In the genomic region with DNA sequence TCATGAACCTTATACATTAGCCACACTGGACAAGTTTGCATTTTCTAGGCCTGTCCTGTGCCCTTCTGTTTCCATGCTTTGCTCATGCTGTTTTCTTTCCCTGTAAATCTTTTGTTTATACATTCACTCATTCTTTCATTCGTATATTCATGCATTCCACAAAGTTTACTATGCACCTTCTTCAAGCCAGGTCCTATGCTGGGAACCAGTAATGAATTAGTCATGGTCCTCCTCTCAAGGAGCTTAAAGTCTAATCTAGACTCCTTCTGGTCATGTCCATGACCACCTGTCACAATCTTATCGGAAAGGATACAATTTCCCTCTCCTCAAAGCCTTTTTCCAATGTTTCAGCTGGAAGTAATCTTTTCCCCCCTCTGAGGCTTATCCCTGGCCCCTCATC, we compare ENCODE assay signal across 30 cellular contexts.
"Had no signal": no experiment of that assay in that cellular context is flagged by ENCODE, and none has a peak within 500 bp of the region (broad histone marks: within the 10 kb centered on the region; RNA-seq: fewer than 3 reads in every experiment).

No MANE protein-coding gene starts in this region.

- H3K27ac ChIP-seq: adrenal gland, brain microvascular endothelial cell, Peyer's patch, RWPE1, WERI-Rb-1 had no signal

- DNase-seq: activated CD4-positive, alpha-beta T cell treated with anti-CD3 and anti-CD28 coated beads for 1 hour; activated CD4-positive, alpha-beta T cell treated with anti-CD3 and anti-CD28 coated beads for 48 hours; activated CD4-positive, alpha-beta T cell treated with anti-CD3 and anti-CD28 coated beads, Interleukin-2, amount 50 U/mL, for 4 hours; activated CD4-positive, CD25-positive, alpha-beta regulatory T cell; activated CD8-positive, alpha-beta T cell treated with anti-CD3 and anti-CD28 coated beads for 36 hours; activated effector memory CD4-positive, alpha-beta T cell treated with anti-CD3 and anti-CD28 coated beads, Interleukin-2, amount 50 U/mL, for 16 hours; activated naive CD4-positive, alpha-beta T cell; activated T-cell treated with anti-CD3 and anti-CD28 coated beads, Interleukin-2, amount 50 U/mL, for 1 hour; activated T-cell treated with anti-CD3 and anti-CD28 coated beads, Interleukin-2, amount 50 U/mL, for 72 hours; adrenal gland; anterior cingulate cortex; NCI-H1105; NCI-H1417 treated with DMSO at 0.1 percent for 48 hours; NCI-H187 treated with DMSO at 0.1 percent for 48 hours; NCI-H2081; NCI-H345; NCI-H524 treated with DMSO at 0.1 percent for 48 hours; Peyer's patch; SIG-M5; SW 1271; T-helper 1 cell; T-helper 2 cell; T-helper 9 cell; WERI-Rb-1 had no signal

- H3K27me3 ChIP-seq: adrenal gland, Peyer's patch had no signal

- H3K4me3 ChIP-seq: adrenal gland, K562, Peyer's patch had no signal

- H3K36me3 ChIP-seq: adrenal gland, brain microvascular endothelial cell, Peyer's patch, WERI-Rb-1 had no signal

- H3K36me3 Mint-ChIP-seq: activated naive CD4-positive, alpha-beta T cell treated with anti-CD3 and anti-CD28 coated beads, Interleukin-2, amount 50 U/mL, for 72 hours had no signal

- H3K27me3 Mint-ChIP-seq: activated T-helper 17 cell treated with anti-CD3 and anti-CD28 coated beads, Interleukin-2, amount 50 U/mL, for 72 hours had no signal

- H3K27ac Mint-ChIP-seq: activated CD8-positive, alpha-beta T cell treated with anti-CD3 and anti-CD28 coated beads for 36 hours; activated T-cell treated with anti-CD3 and anti-CD28 coated beads, Interleukin-2, amount 50 U/mL, for 72 hours; activated T-helper 17 cell treated with anti-CD3 and anti-CD28 coated beads, Interleukin-2, amount 50 U/mL, for 72 hours had no signal

- H3K9me3 ChIP-seq: adrenal gland, Peyer's patch had no signal

- FAIRE-seq: K562 had no signal

- H3K4me3 Mint-ChIP-seq: activated CD8-positive, alpha-beta T cell treated with anti-CD3 and anti-CD28 coated beads for 36 hours; activated T-cell treated with anti-CD3 and anti-CD28 coated beads, Interleukin-2, amount 50 U/mL, for 72 hours; activated T-helper 17 cell treated with anti-CD3 and anti-CD28 coated beads, Interleukin-2, amount 50 U/mL, for 72 hours had no signal

- ATAC-seq: activated CD8-positive, alpha-beta T cell treated with anti-CD3 and anti-CD28 coated beads for 36 hours; activated naive CD4-positive, alpha-beta T cell treated with anti-CD3 and anti-CD28 coated beads, Interleukin-2, amount 50 U/mL, for 72 hours; activated T-cell treated with anti-CD3 and anti-CD28 coated beads, Interleukin-2, amount 50 U/mL, for 72 hours; activated T-helper 17 cell treated with anti-CD3 and anti-CD28 coated beads, Interleukin-2, amount 50 U/mL, for 72 hours; K562; Right ventricle myocardium inferior had no signal

- H3K9me3 Mint-ChIP-seq: activated CD8-positive, alpha-beta T cell treated with anti-CD3 and anti-CD28 coated beads for 36 hours; activated naive CD4-positive, alpha-beta T cell treated with anti-CD3 and anti-CD28 coated beads, Interleukin-2, amount 50 U/mL, for 72 hours; activated T-cell treated with anti-CD3 and anti-CD28 coated beads, Interleukin-2, amount 50 U/mL, for 72 hours; activated T-helper 17 cell treated with anti-CD3 and anti-CD28 coated beads, Interleukin-2, amount 50 U/mL, for 72 hours had no signal
